8 cellular contexts compared by ENCODE assay signal in the genomic region with DNA sequence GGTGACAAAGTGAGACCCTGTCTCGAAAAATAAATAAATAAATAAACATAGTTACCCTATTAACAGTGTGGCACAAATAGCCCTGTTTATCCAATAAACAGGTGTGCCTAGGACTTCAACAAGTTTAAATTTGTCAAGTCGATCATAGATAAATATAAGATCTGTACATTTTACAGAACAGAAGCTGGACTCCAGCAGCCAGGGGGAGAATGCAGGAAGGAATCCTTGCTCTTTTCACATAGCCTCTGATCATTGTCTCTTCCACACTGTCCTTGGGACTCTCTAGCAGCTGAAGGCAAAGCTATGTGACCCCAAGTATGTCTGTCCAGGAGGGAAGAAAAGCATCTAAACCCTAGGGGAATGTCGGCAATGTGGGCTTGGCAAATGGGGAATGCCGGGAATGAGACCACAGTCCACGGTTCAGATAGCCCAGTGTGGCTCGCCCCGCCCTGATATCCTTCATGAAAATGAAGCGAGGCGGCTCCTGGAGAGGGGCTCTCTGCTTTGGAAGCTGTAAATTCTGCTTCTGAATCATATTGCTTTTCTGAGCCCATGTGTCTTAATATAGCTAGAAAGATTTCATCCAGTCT. TPM values are rescaled to one million over a fixed set of nuclear protein-coding genes. Genes with fewer than 3 reads are reported as not detected.
A peak's percentile ranks its signal among the peaks of the same experiment; 100 is the strongest.
DNase-seq lines count a peak whose midpoint lies in the region; ATAC-seq and TF ChIP-seq lines count a peak whose summit lies in the region.

No MANE protein-coding gene starts in this region.

- H3K27me3 Mint-ChIP-seq in activated T-helper 17 cell treated with anti-CD3 and anti-CD28 coated beads, Interleukin-2, amount 50 U/mL, for 72 hours, result peaks cover 4% of the 10 kb centered on the region
- H3K27me3 Mint-ChIP-seq in activated T-helper 2 cell treated with anti-CD3 and anti-CD28 coated beads, Interferon-gamma antibody, Interleukin-2, Interleukin-4, amounts not matched to agents 10 μg/mL and 5 μg/mL and 100 μg/mL, durations not matched to agents 14 hours and 24 hours and 36 hours (ENCODE audit: low read depth), result peaks cover 12% of the 10 kb centered on the region

- no peak overlapping the region for H3K4me3 ChIP-seq in epithelial cell of proximal tubule (ENCODE audit: low read depth, low read length)

- H3K36me3 Mint-ChIP-seq in activated T-helper 17 cell treated with anti-CD3 and anti-CD28 coated beads, Interleukin-2, amount 50 U/mL, for 72 hours (ENCODE audit: low read depth), result no peaks in the 10 kb centered on the region
- H3K36me3 Mint-ChIP-seq in activated T-helper 2 cell treated with anti-CD3 and anti-CD28 coated beads, Interferon-gamma antibody, Interleukin-2, Interleukin-4, amounts not matched to agents 10 μg/mL and 5 μg/mL and 100 μg/mL, durations not matched to agents 14 hours and 24 hours and 36 hours (ENCODE audit: low read depth), result no peaks in the 10 kb centered on the region

- ATAC-seq in activated T-helper 17 cell treated with anti-CD3 and anti-CD28 coated beads, Interleukin-2, amount 50 U/mL, for 72 hours (replicated peaks), result no peak

- H3K27ac Mint-ChIP-seq in activated T-helper 17 cell treated with anti-CD3 and anti-CD28 coated beads, Interleukin-2, amount 50 U/mL, for 72 hours, result no peak overlapping the region
- H3K27ac Mint-ChIP-seq in activated T-helper 2 cell treated with anti-CD3 and anti-CD28 coated beads, Interferon-gamma antibody, Interleukin-2, Interleukin-4, amounts not matched to agents 10 μg/mL and 5 μg/mL and 100 μg/mL, durations not matched to agents 14 hours and 24 hours and 36 hours, result no peak overlapping the region

- TF ChIP-seq CTCF in epithelial cell of proximal tubule (conservative IDR thresholded peaks at IDR 0.05; ENCODE audit: low read depth, low read length), result no peak

- H3K4me3 Mint-ChIP-seq in activated T-helper 17 cell treated with anti-CD3 and anti-CD28 coated beads, Interleukin-2, amount 50 U/mL, for 72 hours, result no peak overlapping the region
- H3K4me3 Mint-ChIP-seq in activated T-helper 2 cell treated with anti-CD3 and anti-CD28 coated beads, Interferon-gamma antibody, Interleukin-2, Interleukin-4, amounts not matched to agents 10 μg/mL and 5 μg/mL and 100 μg/mL, durations not matched to agents 14 hours and 24 hours and 36 hours (ENCODE audit: low read depth), result no peak overlapping the region

- DNase-seq in AG20443 (ENCODE audit: low spot score), result peak; percentile 77
- DNase-seq in LoVo (ENCODE audit: low spot score), result peak; percentile 85
- peak; percentile 76 for DNase-seq in epithelial cell of proximal tubule (ENCODE audit: low read depth)
- DNase-seq in non-pigmented ciliary epithelial cell (ENCODE audit: low read depth), result peak; percentile 60
- DNase-seq in NOMO-1 treated with dmso at 0.1 percent for 144 hours (lab: John Stamatoyannopoulos, UW; ENCODE audit: unreplicated experiment), result no peak
- no peak for DNase-seq in NCI-H524 (lab: John Stamatoyannopoulos, UW)
- no peak for DNase-seq in activated T-helper 2 cell treated with anti-CD3 and anti-CD28 coated beads, Interferon-gamma antibody, Interleukin-2, Interleukin-4, amounts not matched to agents 10 μg/mL and 5 μg/mL and 100 μg/mL, durations not matched to agents 14 hours and 24 hours and 36 hours (ENCODE audit: low spot score)

- peaks cover 4% of the 10 kb centered on the region for H3K4me1 Mint-ChIP-seq in activated T-helper 17 cell treated with anti-CD3 and anti-CD28 coated beads, Interleukin-2, amount 50 U/mL, for 72 hours
- H3K4me1 Mint-ChIP-seq in activated T-helper 2 cell treated with anti-CD3 and anti-CD28 coated beads, Interferon-gamma antibody, Interleukin-2, Interleukin-4, amounts not matched to agents 10 μg/mL and 5 μg/mL and 100 μg/mL, durations not matched to agents 14 hours and 24 hours and 36 hours (ENCODE audit: low read depth), result peaks cover 17% of the 10 kb centered on the region

- intact Hi-C loops in activated T-helper 2 cell treated with anti-CD3 and anti-CD28 coated beads, Interferon-gamma antibody, Interleukin-2, Interleukin-4, amounts not matched to agents 10 μg/mL and 5 μg/mL and 100 μg/mL, durations not matched to agents 14 hours and 24 hours and 36 hours (cut with micrococcal nuclease), result no loop called here

- no peaks in the 10 kb centered on the region for H3K9me3 Mint-ChIP-seq in activated T-helper 17 cell treated with anti-CD3 and anti-CD28 coated beads, Interleukin-2, amount 50 U/mL, for 72 hours
- H3K9me3 Mint-ChIP-seq in activated T-helper 2 cell treated with anti-CD3 and anti-CD28 coated beads, Interferon-gamma antibody, Interleukin-2, Interleukin-4, amounts not matched to agents 10 μg/mL and 5 μg/mL and 100 μg/mL, durations not matched to agents 14 hours and 24 hours and 36 hours, result no peaks in the 10 kb centered on the region

RNA-seq across cellular contexts. Expression of a gene that starts 24.8 kb away (rescaled TPM):
- 77.5 and 82.8 TPM in 2 replicates for total RNA-seq in epithelial cell of proximal tubule
- total RNA-seq in activated T-helper 17 cell treated with anti-CD3 and anti-CD28 coated beads, Interleukin-2, amount 50 U/mL, for 72 hours, result 100 to 1,000 TPM; 141 to 163 TPM
- total RNA-seq in activated T-helper 2 cell treated with anti-CD3 and anti-CD28 coated beads, Interferon-gamma antibody, Interleukin-2, Interleukin-4, amounts not matched to agents 10 μg/mL and 5 μg/mL and 100 μg/mL, durations not matched to agents 14 hours and 24 hours and 36 hours, result 176 and 188 TPM in 2 replicates

RNA-seq across cellular contexts. Expression of a gene that starts 26.2 kb away (rescaled TPM):
- total RNA-seq in epithelial cell of proximal tubule, result 22.1 and 65.3 TPM in 2 replicates
- total RNA-seq in activated T-helper 17 cell treated with anti-CD3 and anti-CD28 coated beads, Interleukin-2, amount 50 U/mL, for 72 hours, result 10 to 100 TPM; 76.5 to 79.8 TPM
- total RNA-seq in activated T-helper 2 cell treated with anti-CD3 and anti-CD28 coated beads, Interferon-gamma antibody, Interleukin-2, Interleukin-4, amounts not matched to agents 10 μg/mL and 5 μg/mL and 100 μg/mL, durations not matched to agents 14 hours and 24 hours and 36 hours, result 71.1 and 79.3 TPM in 2 replicates

Comparison
In these comparisons a context has a peak if more than half of its experiments do, and no peak if none do; other contexts are left out.
1. DNase-seq: peak in AG20443 (single experiment), LoVo (single experiment), epithelial cell of proximal tubule (single experiment) and non-pigmented ciliary epithelial cell (single experiment); none in NOMO-1 treated with dmso at 0.1 percent for 144 hours (single experiment), NCI-H524 (0 of 2) and activated T-helper 2 cell treated with anti-CD3 and anti-CD28 coated beads, Interferon-gamma antibody, Interleukin-2, Interleukin-4, amounts not matched to agents 10 μg/mL and 5 μg/mL and 100 μg/mL, durations not matched to agents 14 hours and 24 hours and 36 hours (single experiment).